ENCODE assay signal across 24 cellular contexts in the genomic region with DNA sequence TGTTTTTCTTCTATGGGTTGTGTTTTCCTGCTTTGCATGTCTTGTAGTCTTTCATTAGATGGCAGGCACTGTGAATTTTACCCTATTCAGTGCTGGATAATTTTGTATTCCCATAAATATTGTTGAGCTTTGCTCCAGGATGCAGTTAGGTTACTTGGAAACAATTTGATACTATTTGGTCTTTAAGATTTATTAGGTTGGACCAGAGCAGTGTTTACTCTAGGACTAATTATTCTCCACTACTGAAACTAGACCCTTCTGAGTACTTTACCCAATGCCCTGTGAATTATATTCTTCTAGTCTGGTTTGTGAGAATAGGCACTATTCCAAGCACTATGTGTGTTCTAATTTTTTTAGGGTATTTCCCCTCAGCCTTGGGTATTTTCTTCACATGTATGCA. TPM values are rescaled to one million over a fixed set of nuclear protein-coding genes. Genes with fewer than 3 reads are reported as not detected.
DNase-seq lines count a peak whose midpoint lies in the region; ATAC-seq and TF ChIP-seq lines count a peak whose summit lies in the region.
"Had no signal": no experiment of that assay in that cellular context is flagged by ENCODE, and none has a peak within 500 bp of the region (broad histone marks: within the 10 kb centered on the region; RNA-seq: fewer than 3 reads in every experiment).

No MANE protein-coding gene starts in this region.

- peak overlapping the region; percentile 14 to 35 for H3K27ac Mint-ChIP-seq in stimulated activated naive CD8-positive, alpha-beta T cell treated with anti-CD3 and anti-CD28 coated beads, Interleukin-15, amount 100 ng/mL, for 72 hours
- peak overlapping the region in 6 of 9 donors; percentile 39 to 89 (median 64) for H3K27ac Mint-ChIP-seq in naive thymus-derived CD4-positive, alpha-beta T cell
- H3K27ac Mint-ChIP-seq: activated T-helper 17 cell treated with anti-CD3 and anti-CD28 coated beads, Interleukin-2, amount 50 U/mL, for 72 hours; WTC11 had no signal

- H3K27ac ChIP-seq in naive thymus-derived CD4-positive, alpha-beta T cell (ENCODE audit: low read depth, low read length): no peak overlapping the region
- no peak overlapping the region for H3K27ac ChIP-seq in SK-N-SH (ENCODE audit: low read depth in 2 of 2, low read length in 1 of 2)
- H3K27ac ChIP-seq: BLaER1 treated with 17β-estradiol and CSF1 and Interleukin-3, amounts not matched to agents 10 nM and 100 nM; foreskin keratinocyte had no signal

- no peak overlapping the region for H3K4me3 ChIP-seq in naive thymus-derived CD4-positive, alpha-beta T cell (ENCODE audit: low read length)
- H3K4me3 ChIP-seq in SK-N-SH (ENCODE audit: low read depth in 2 of 2, low read length in 1 of 2): no peak overlapping the region
- H3K4me3 ChIP-seq: BLaER1 treated with 17β-estradiol and CSF1 and Interleukin-3, amounts not matched to agents 10 nM and 100 nM; body of pancreas; smooth muscle cell had no signal

- ATAC-seq in stimulated activated naive CD8-positive, alpha-beta T cell treated with anti-CD3 and anti-CD28 coated beads, Interleukin-15, amount 100 ng/mL, for 72 hours: no peak
- ATAC-seq in stimulated activated naive CD8-positive, alpha-beta T cell treated with anti-CD3 and anti-CD28 coated beads, Interleukin-15, Interleukin-2, amounts not matched to agents 100 U/mL and 50 U/mL, for 24 hours: no peak
- ATAC-seq in naive thymus-derived CD4-positive, alpha-beta T cell: no peak
- ATAC-seq: activated T-helper 17 cell treated with anti-CD3 and anti-CD28 coated beads, Interleukin-2, amount 50 U/mL, for 72 hours; body of pancreas; foreskin keratinocyte; left colon; SK-N-SH treated with all-trans-retinoic acid at 6 μM for 48 hours; WTC11 had no signal

- H3K36me3 Mint-ChIP-seq in naive thymus-derived CD4-positive, alpha-beta T cell: peaks cover 14 to 53% (median 33%) of the 10 kb centered on the region in 5 donors

- H2AFZ ChIP-seq in SK-N-SH (ENCODE audit: low read depth): no peak overlapping the region

- no peaks in the 10 kb centered on the region for H3K9me3 ChIP-seq in naive thymus-derived CD4-positive, alpha-beta T cell (ENCODE audit: control insufficient read depth in 2 of 3, low read length in 3 of 3)
- no peaks in the 10 kb centered on the region for H3K9me3 ChIP-seq in SK-N-SH
- H3K9me3 ChIP-seq: body of pancreas had no signal

- TF ChIP-seq RAD21 in SK-N-SH (IDR thresholded peaks at IDR 0.05; ENCODE audit: low read length): no peak

- H3K4me1 ChIP-seq in naive thymus-derived CD4-positive, alpha-beta T cell (ENCODE audit: control insufficient read depth in 2 of 2, insufficient read depth in 2 of 2, low read length in 2 of 2): peaks cover 7 to 20% of the 10 kb centered on the region in 2 donors
- H3K4me1 ChIP-seq in SK-N-SH (ENCODE audit: control insufficient read depth in 1 of 2, insufficient read depth in 2 of 2, low read depth in 1 of 2, low read length in 1 of 2): no peaks in the 10 kb centered on the region
- H3K4me1 ChIP-seq: foreskin keratinocyte had no signal

- no peak overlapping the region for H3K4me2 ChIP-seq in SK-N-SH
- H3K4me2 ChIP-seq: BLaER1 treated with 17β-estradiol and CSF1 and Interleukin-3, amounts not matched to agents 10 nM and 100 nM; smooth muscle cell had no signal

- TF ChIP-seq CTCF in SK-N-SH (IDR thresholded peaks at IDR 0.05): no peak

- intact Hi-C loops in naive thymus-derived CD4-positive, alpha-beta T cell (cut with micrococcal nuclease): loop anchor here in 1 of 2 donors (5.0 kb wide), 1 partner anchor 36 kb away; no protein-coding TSS in a partner anchor

- peaks cover 11 to 15% of the 10 kb centered on the region in 2 donors for H3K9me3 Mint-ChIP-seq in stimulated activated naive CD8-positive, alpha-beta T cell treated with anti-CD3 and anti-CD28 coated beads, Interleukin-15, amount 100 ng/mL, for 72 hours
- peaks cover 0 to 12% (median 4%) of the 10 kb centered on the region in 11 donors for H3K9me3 Mint-ChIP-seq in naive thymus-derived CD4-positive, alpha-beta T cell
- H3K9me3 Mint-ChIP-seq: memory B cell had no signal

- H3F3A ChIP-seq in SK-N-SH (replicated peaks; ENCODE audit: insufficient read depth): no peaks in the 10 kb centered on the region

- H3K27me3 Mint-ChIP-seq in stimulated activated naive CD8-positive, alpha-beta T cell treated with anti-CD3 and anti-CD28 coated beads, Interleukin-15, amount 100 ng/mL, for 72 hours: no peaks in the 10 kb centered on the region
- H3K27me3 Mint-ChIP-seq in naive thymus-derived CD4-positive, alpha-beta T cell: no peaks in the 10 kb centered on the region
- H3K27me3 Mint-ChIP-seq: activated T-helper 17 cell treated with anti-CD3 and anti-CD28 coated beads, Interleukin-2, amount 50 U/mL, for 72 hours; memory B cell had no signal

- H3K9me2 ChIP-seq in SK-N-SH: no peaks in the 10 kb centered on the region

- H4K20me1 ChIP-seq in SK-N-SH (ENCODE audit: insufficient read depth): no peaks in the 10 kb centered on the region
- H4K20me1 ChIP-seq: BLaER1 treated with 17β-estradiol and CSF1 and Interleukin-3, amounts not matched to agents 10 nM and 100 nM had no signal

- no peaks in the 10 kb centered on the region for H3K27me3 ChIP-seq in naive thymus-derived CD4-positive, alpha-beta T cell (ENCODE audit: control insufficient read depth in 2 of 2, insufficient read depth in 2 of 2, low read length in 2 of 2)
- H3K27me3 ChIP-seq in SK-N-SH (ENCODE audit: insufficient read depth): no peaks in the 10 kb centered on the region
- H3K27me3 ChIP-seq: BLaER1 treated with 17β-estradiol and CSF1 and Interleukin-3, amounts not matched to agents 10 nM and 100 nM; body of pancreas; foreskin keratinocyte had no signal

- no peak for DNase-seq in stimulated activated naive CD8-positive, alpha-beta T cell treated with anti-CD3 and anti-CD28 coated beads, Interleukin-15, amount 100 ng/mL, for 72 hours
- DNase-seq in stimulated activated naive CD8-positive, alpha-beta T cell treated with anti-CD3 and anti-CD28 coated beads, Interleukin-15, Interleukin-2, amounts not matched to agents 100 U/mL and 50 U/mL, for 24 hours: no peak
- DNase-seq in NCI-H69 (lab: John Stamatoyannopoulos, UW) (peak; percentile 12), NCI-H128 (lab: John Stamatoyannopoulos, UW; ENCODE audit: unreplicated experiment) (no peak), SK-N-SH (no peak), glomerular visceral epithelial cell (ENCODE audit: extremely low spot score) (no peak)
- no peak for DNase-seq in naive thymus-derived CD4-positive, alpha-beta T cell
- DNase-seq: activated CD4-positive, alpha-beta T cell treated with anti-CD3 and anti-CD28 coated beads, Interleukin-2, amount 50 U/mL, for 1 hour; activated CD8-positive, alpha-beta memory T cell treated with anti-CD3 and anti-CD28 coated beads, Interleukin-2, amount 50 U/mL, for 4 hours; body of pancreas; cerebellar nuclear complex; effector CD4-positive, alpha-beta T cell; foreskin keratinocyte; KG1; left colon; NCI-H1694 treated with DMSO at 0.1 percent for 48 hours; NCI-H526 treated with DMSO at 0.1 percent for 48 hours; retina had no signal

- no peak for TF ChIP-seq EP300 in SK-N-SH (IDR thresholded peaks at IDR 0.05; ENCODE audit: borderline replicate concordance in 1 of 2, low read depth in 1 of 2, low read length in 1 of 2)

- POLR2A ChIA-PET in naive thymus-derived CD4-positive, alpha-beta T cell (lab: Charles Lee): interaction anchor here (1.0 kb wide), 2 partner anchors 9 to 78 kb away, joined by 4 to 6 read pairs; no protein-coding TSS in a partner anchor
- POLR2A ChIA-PET in SK-N-SH (lab: Yijun Ruan, JAX): no interaction called here

- H3K9ac ChIP-seq in SK-N-SH: no peak overlapping the region
- H3K9ac ChIP-seq: BLaER1 treated with 17β-estradiol and CSF1 and Interleukin-3, amounts not matched to agents 10 nM and 100 nM had no signal

- no peak overlapping the region for H3K4me3 Mint-ChIP-seq in stimulated activated naive CD8-positive, alpha-beta T cell treated with anti-CD3 and anti-CD28 coated beads, Interleukin-15, amount 100 ng/mL, for 72 hours
- peak overlapping the region in 2 of 10 donors; percentile 17 to 39 for H3K4me3 Mint-ChIP-seq in naive thymus-derived CD4-positive, alpha-beta T cell
- H3K4me3 Mint-ChIP-seq: activated T-helper 17 cell treated with anti-CD3 and anti-CD28 coated beads, Interleukin-2, amount 50 U/mL, for 72 hours; memory B cell; WTC11 had no signal

- H3K4me1 Mint-ChIP-seq in stimulated activated naive CD8-positive, alpha-beta T cell treated with anti-CD3 and anti-CD28 coated beads, Interleukin-15, amount 100 ng/mL, for 72 hours: peaks cover 59% of the 10 kb centered on the region
- H3K4me1 Mint-ChIP-seq in naive thymus-derived CD4-positive, alpha-beta T cell: peaks cover 22 to 62% (median 50%) of the 10 kb centered on the region in 7 donors
- H3K4me1 Mint-ChIP-seq: WTC11 had no signal

- H3K79me2 ChIP-seq in SK-N-SH (ENCODE audit: insufficient read depth): no peaks in the 10 kb centered on the region

- H3K36me3 ChIP-seq in naive thymus-derived CD4-positive, alpha-beta T cell (ENCODE audit: control insufficient read depth in 2 of 3, insufficient read depth in 3 of 3, low read length in 3 of 3): peaks cover 0 to 11% (median 5%) of the 10 kb centered on the region in 3 experiments
- no peaks in the 10 kb centered on the region for H3K36me3 ChIP-seq in SK-N-SH (replicated peaks in 1 of 2; ENCODE audit: control insufficient read depth in 1 of 2, insufficient read depth in 2 of 2, low read length in 1 of 2)

- CTCF ChIA-PET in naive thymus-derived CD4-positive, alpha-beta T cell (lab: Charles Lee): interaction anchor here (1.2 kb wide), 1 partner anchor 79 kb away, joined by 3 read pairs; no protein-coding TSS in a partner anchor
- CTCF ChIA-PET in SK-N-SH (lab: Yijun Ruan, JAX): interaction anchor here (1.0 to 1.5 kb wide), 3 partner anchors 16 to 272 kb away, joined by 3 read pairs; no protein-coding TSS in a partner anchor

TF ChIP-seq in SK-N-SH, 30 proteins besides CTCF, POLR2A, EP300 and RAD21:
- no peak for TF ChIP-seq MXI1 (IDR thresholded peaks at IDR 0.05; ENCODE audit: low read depth, low read length)
- TF ChIP-seq SMC3 (IDR thresholded peaks at IDR 0.05; ENCODE audit: low read depth, low read length): no peak

RNA-seq across cellular contexts. Expression of a gene that starts 37.8 kb away (rescaled TPM):
- 100 to 1,000 TPM in 1 of 5 experiments, 10 to 100 TPM in 4; 61.8 to 113 (median 75.2) TPM for total RNA-seq in naive thymus-derived CD4-positive, alpha-beta T cell
- polyA plus RNA-seq in naive thymus-derived CD4-positive, alpha-beta T cell: 10 to 100 TPM; 24.5 to 26.7 TPM
- 15.3 and 20.3 TPM in 2 replicates for polyA plus RNA-seq in SK-N-SH (2012; rRNA removed)
- polyA plus RNA-seq in SK-N-SH (2012; cell fraction: cytosol; rRNA removed): 20.9 and 24.6 TPM in 2 replicates
- polyA plus RNA-seq in SK-N-SH (2012; cell fraction: nucleus; rRNA removed): 14.9 and 33.7 TPM in 2 replicates
